Comparison of ENCODE assay signal across 12 cellular contexts in the genomic region with DNA sequence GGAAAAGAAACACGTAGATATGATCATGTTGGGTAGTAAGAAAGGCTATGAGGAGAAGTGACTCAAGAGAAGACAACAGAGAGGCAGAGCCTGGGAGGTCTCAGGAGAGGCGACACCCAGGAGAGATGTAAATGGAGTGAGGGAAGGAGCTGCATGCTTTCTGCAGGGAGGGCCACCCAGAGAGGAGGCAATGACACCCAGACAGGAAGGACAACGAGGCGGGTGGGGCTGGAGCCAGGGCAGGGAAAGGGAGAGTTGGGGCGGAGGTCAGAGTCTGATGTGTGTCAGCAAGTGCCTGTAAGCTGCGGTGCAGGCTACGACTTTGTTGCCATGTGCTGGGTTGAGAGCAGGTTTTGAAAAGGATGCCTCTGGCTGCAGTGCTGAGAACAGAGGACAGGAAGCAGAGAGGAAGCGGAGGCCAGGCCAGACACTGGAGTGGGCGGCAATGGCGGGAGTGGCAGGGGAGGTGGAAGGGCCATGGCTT. TPM values are rescaled to one million over a fixed set of nuclear protein-coding genes. Genes with fewer than 3 reads are reported as not detected.
DNase-seq lines count a peak whose midpoint lies in the region; ATAC-seq and TF ChIP-seq lines count a peak whose summit lies in the region.
"Had no signal": no experiment of that assay in that cellular context is flagged by ENCODE, and none has a peak within 500 bp of the region (broad histone marks: within the 10 kb centered on the region; RNA-seq: fewer than 3 reads in every experiment).

No MANE protein-coding gene starts in this region.

- H3F3A ChIP-seq in Loucy (ENCODE audit: low read depth), result no peaks in the 10 kb centered on the region

- no peaks in the 10 kb centered on the region for H3K9me2 ChIP-seq in Loucy (replicated peaks; ENCODE audit: low read depth, low read length)

- TF ChIP-seq CTCF in Loucy (conservative IDR thresholded peaks at IDR 0.05; ENCODE audit: low read length), result no peak
- TF ChIP-seq CTCF in chondrocyte (IDR thresholded peaks at IDR 0.05), result no peak
- TF ChIP-seq CTCF in gastroesophageal sphincter (IDR thresholded peaks at IDR 0.05), result no peak

- H3K9me3 ChIP-seq in BLaER1 treated with 17β-estradiol and CSF1 and Interleukin-3, amounts not matched to agents 10 nM and 100 nM (replicated peaks in 1 of 11), result peaks cover 0 to 9% (median 0%) of the 10 kb centered on the region in 11 experiments; a peak in 5 of 22 replicates
- H3K9me3 ChIP-seq in Loucy (ENCODE audit: insufficient read depth, low read depth, low read length) (no peaks in the 10 kb centered on the region), mesodermal cell (ENCODE audit: control insufficient read depth, low read length) (peaks cover 21% of the 10 kb centered on the region), gastroesophageal sphincter (peaks cover 0 to 7% (median 0%) of the 10 kb centered on the region in 3 donors)

- H3K4me2 ChIP-seq in BLaER1 treated with 17β-estradiol and CSF1 and Interleukin-3, amounts not matched to agents 10 nM and 100 nM, result peak overlapping the region in 9 of 11 experiments; percentile 10 to 91 (median 74); a peak in 14 of 22 replicates
- no peak overlapping the region for H3K4me2 ChIP-seq in Loucy (ENCODE audit: low read depth, low read length, poor library complexity, severe bottlenecking)

- peaks cover 15% of the 10 kb centered on the region for H3K36me3 Mint-ChIP-seq in chondrocyte (ENCODE audit: low read depth)
- H3K36me3 Mint-ChIP-seq in natural killer cell treated with Interleukin-12 subunit alpha and Interleukin-12 subunit beta and Interleukin-15 and Interleukin-18, amount 100 ng/mL, for 72 hours, result no peaks in the 10 kb centered on the region

- TF ChIP-seq POLR2A in gastroesophageal sphincter (IDR thresholded peaks at IDR 0.05), result no peak

- peak overlapping the region in 5 of 11 experiments; percentile 55 to 83 (median 66); a peak in 10 of 22 replicates for H3K27ac ChIP-seq in BLaER1 treated with 17β-estradiol and CSF1 and Interleukin-3, amounts not matched to agents 10 nM and 100 nM
- peak overlapping the region; percentile 4 for H3K27ac ChIP-seq in mesodermal cell (ENCODE audit: low read depth, low read length, severe bottlenecking)
- no peak overlapping the region for H3K27ac ChIP-seq in gastroesophageal sphincter

- H3K4me1 Mint-ChIP-seq in chondrocyte (ENCODE audit: low read depth), result peaks cover 62% of the 10 kb centered on the region
- peaks cover 20 to 26% of the 10 kb centered on the region in 2 donors for H3K4me1 Mint-ChIP-seq in natural killer cell treated with Interleukin-12 subunit alpha and Interleukin-12 subunit beta and Interleukin-15 and Interleukin-18, amount 100 ng/mL, for 72 hours (ENCODE audit: low read depth in 2 of 2)

- DNase-seq in chondrocyte (ENCODE audit: low spot score) (no peak), SW 1271 (lab: John Stamatoyannopoulos, UW) (no peak), AML-193 (lab: John Stamatoyannopoulos, UW) (no peak)
- DNase-seq in natural killer cell treated with Interleukin-12 subunit alpha and Interleukin-12 subunit beta and Interleukin-15 and Interleukin-18, amount 100 ng/mL, for 72 hours (ENCODE audit: low spot score), result no peak
- DNase-seq: hippocampal formation, sigmoid colon had no signal

- H4K20me1 ChIP-seq in BLaER1 treated with 17β-estradiol and CSF1 and Interleukin-3, amounts not matched to agents 10 nM and 100 nM, result no peaks in the 10 kb centered on the region
- no peaks in the 10 kb centered on the region for H4K20me1 ChIP-seq in Loucy (ENCODE audit: insufficient read depth, low read length, poor library complexity, severe bottlenecking)

- H3K36me3 ChIP-seq in BLaER1 treated with 17β-estradiol and CSF1 and Interleukin-3, amounts not matched to agents 10 nM and 100 nM, result no peaks in the 10 kb centered on the region
- no peaks in the 10 kb centered on the region for H3K36me3 ChIP-seq in Loucy (ENCODE audit: insufficient read depth, low read length)
- H3K36me3 ChIP-seq in mesodermal cell (ENCODE audit: control insufficient read depth, insufficient read depth, low read length), result no peaks in the 10 kb centered on the region
- no peaks in the 10 kb centered on the region for H3K36me3 ChIP-seq in gastroesophageal sphincter
- H3K36me3 ChIP-seq: sigmoid colon had no signal

- peaks cover 0 to 35% (median 21%) of the 10 kb centered on the region in 10 experiments; a peak in 15 of 20 replicates for H3K4me1 ChIP-seq in BLaER1 treated with 17β-estradiol and CSF1 and Interleukin-3, amounts not matched to agents 10 nM and 100 nM
- H3K4me1 ChIP-seq in Loucy (ENCODE audit: insufficient read depth, low read length, poor library complexity, severe bottlenecking) (peaks cover 8% of the 10 kb centered on the region), mesodermal cell (ENCODE audit: control insufficient read depth, insufficient read depth, low read length, poor library complexity, severe bottlenecking) (peaks cover 41% of the 10 kb centered on the region), gastroesophageal sphincter (peaks cover 0 to 20% (median 4%) of the 10 kb centered on the region in 3 donors)

- WGBS in mesodermal cell (ENCODE audit: insufficient coverage in 2 of 2), 2 experiments, result 80% methylated on average over 7 to 10 of the region's 10 CpGs
- WGBS in gastroesophageal sphincter (ENCODE audit: low coverage in 1 of 2), 2 donors, result 73 to 90% methylated on average over 8 to 10 of the region's 10 CpGs

- no peak overlapping the region for H3K4me3 Mint-ChIP-seq in chondrocyte (ENCODE audit: unreplicated experiment)
- H3K4me3 Mint-ChIP-seq in natural killer cell treated with Interleukin-12 subunit alpha and Interleukin-12 subunit beta and Interleukin-15 and Interleukin-18, amount 100 ng/mL, for 72 hours, result no peak overlapping the region

- H3K27me3 ChIP-seq in BLaER1 treated with 17β-estradiol and CSF1 and Interleukin-3, amounts not matched to agents 10 nM and 100 nM, result no peaks in the 10 kb centered on the region
- H3K27me3 ChIP-seq in Loucy (ENCODE audit: insufficient read depth, low read length, poor library complexity, severe bottlenecking), result no peaks in the 10 kb centered on the region
- no peaks in the 10 kb centered on the region for H3K27me3 ChIP-seq in gastroesophageal sphincter
- H3K27me3 ChIP-seq: sigmoid colon had no signal

- TF ChIP-seq EP300 in gastroesophageal sphincter (IDR thresholded peaks at IDR 0.05), result no peak

- H3K79me2 ChIP-seq in Loucy (ENCODE audit: insufficient read depth, low read length), result no peaks in the 10 kb centered on the region

- peak overlapping the region in 3 of 11 experiments; percentile 32 to 65 (median 51); a peak in 5 of 22 replicates for H3K9ac ChIP-seq in BLaER1 treated with 17β-estradiol and CSF1 and Interleukin-3, amounts not matched to agents 10 nM and 100 nM
- H3K9ac ChIP-seq in Loucy (ENCODE audit: low read depth, low read length, poor library complexity, severe bottlenecking), result no peak overlapping the region

- H2AFZ ChIP-seq in Loucy (ENCODE audit: low read length), result peak overlapping the region; percentile 59

- ATAC-seq in gastroesophageal sphincter, result no peak
- ATAC-seq in natural killer cell treated with Interleukin-12 subunit alpha and Interleukin-12 subunit beta and Interleukin-15 and Interleukin-18, amount 100 ng/mL, for 72 hours, result no peak

- H3K9me3 Mint-ChIP-seq in chondrocyte (ENCODE audit: low read depth), result peaks cover 18% of the 10 kb centered on the region
- H3K9me3 Mint-ChIP-seq in natural killer cell treated with Interleukin-12 subunit alpha and Interleukin-12 subunit beta and Interleukin-15 and Interleukin-18, amount 100 ng/mL, for 72 hours, result no peaks in the 10 kb centered on the region

- H3K27me3 Mint-ChIP-seq in chondrocyte (ENCODE audit: low read depth), result no peaks in the 10 kb centered on the region
- H3K27me3 Mint-ChIP-seq in natural killer cell treated with Interleukin-12 subunit alpha and Interleukin-12 subunit beta and Interleukin-15 and Interleukin-18, amount 100 ng/mL, for 72 hours, result peaks cover 0 to 3% of the 10 kb centered on the region in 2 donors

- H3K27ac Mint-ChIP-seq in chondrocyte (ENCODE audit: unreplicated experiment), result peak overlapping the region; percentile 38
- H3K27ac Mint-ChIP-seq in natural killer cell treated with Interleukin-12 subunit alpha and Interleukin-12 subunit beta and Interleukin-15 and Interleukin-18, amount 100 ng/mL, for 72 hours, result peak overlapping the region in 1 of 2 donors; percentile 8

- peak overlapping the region in 1 of 10 experiments; percentile 1; a peak in 1 of 20 replicates for H3K4me3 ChIP-seq in BLaER1 treated with 17β-estradiol and CSF1 and Interleukin-3, amounts not matched to agents 10 nM and 100 nM
- H3K4me3 ChIP-seq in Loucy (ENCODE audit: low read length, poor library complexity, severe bottlenecking), result no peak overlapping the region
- no peak overlapping the region for H3K4me3 ChIP-seq in mesodermal cell (ENCODE audit: extremely low read depth, insufficient read depth, low read length, poor library complexity, severe bottlenecking)
- H3K4me3 ChIP-seq in gastroesophageal sphincter, result no peak overlapping the region
- H3K4me3 ChIP-seq: sigmoid colon had no signal

RNA-seq across cellular contexts. Expression of gene SLC1A7, which starts 31.3 kb away (rescaled TPM):
- total RNA-seq in chondrocyte (not detected in 3 replicates), gastroesophageal sphincter (1 to 10 TPM in 1 of 4 donors, under 1 TPM in 2, not detected in 1; 0.54 to 1.6 (median 0.62) TPM)
- polyA plus RNA-seq in mesodermal cell (2013, experiment 1 of 2), result 0.11 TPM
- not detected for polyA plus RNA-seq in mesodermal cell (2013, experiment 2 of 2)
- 1 to 10 TPM in 1 of 2 donors, under 1 TPM in 1; 0.29 to 1.1 TPM for total RNA-seq in natural killer cell treated with Interleukin-12 subunit alpha and Interleukin-12 subunit beta and Interleukin-15 and Interleukin-18, amount 100 ng/mL, for 72 hours
- total RNA-seq: dermis microvascular lymphatic vessel endothelial cell, NCI-H460 had no signal

RNA-seq across cellular contexts. Expression of gene PODN, which starts 49.1 kb away (rescaled TPM):
- total RNA-seq in chondrocyte (4.1 to 9.3 TPM (median 9.2 TPM) in 3 replicates), gastroesophageal sphincter (100 to 1,000 TPM in 3 of 4 donors, 10 to 100 TPM in 1; 60.4 to 170 (median 125) TPM)
- polyA plus RNA-seq in mesodermal cell (2013, experiment 1 of 2), result 0.70 TPM
- polyA plus RNA-seq in mesodermal cell (2013, experiment 2 of 2), result 0.76 TPM
- total RNA-seq in natural killer cell treated with Interleukin-12 subunit alpha and Interleukin-12 subunit beta and Interleukin-15 and Interleukin-18, amount 100 ng/mL, for 72 hours, result not detected
- total RNA-seq: NCI-H460 had no signal
